Comparison of ENCODE assay signal across 7 cellular contexts in the genomic region with DNA sequence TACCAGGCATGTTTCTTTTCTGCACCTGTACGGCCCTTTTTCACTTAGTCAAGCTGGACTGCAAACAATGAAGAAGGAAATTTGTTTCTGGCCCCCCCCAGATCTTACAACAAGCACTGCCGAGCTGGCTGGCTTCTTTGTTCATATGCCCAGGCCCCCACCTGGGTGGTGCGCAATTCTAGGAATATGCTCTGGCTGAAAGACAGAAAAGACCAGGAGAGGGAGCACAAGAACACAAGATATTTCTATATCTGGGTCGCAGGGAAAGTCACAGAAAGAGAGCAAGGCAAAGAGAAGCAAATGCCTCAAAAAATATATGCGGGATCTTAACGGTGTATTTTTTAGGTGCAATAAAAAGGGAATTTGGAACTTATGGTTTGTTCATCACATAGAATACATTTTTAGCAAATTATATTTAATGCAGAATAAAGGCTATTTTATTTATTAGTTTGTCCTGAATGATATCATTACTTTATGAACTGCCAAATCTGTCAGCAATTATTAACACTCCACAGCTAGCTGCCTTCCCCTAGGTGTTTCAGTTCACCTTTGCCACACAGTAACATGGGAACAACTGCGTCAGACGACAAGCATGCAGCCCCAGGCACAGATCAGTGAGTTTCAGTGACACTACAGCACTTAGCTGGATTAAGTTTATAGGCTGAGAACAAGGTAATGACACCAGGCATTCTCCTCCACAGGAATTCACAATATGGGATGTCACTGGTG.
DNase-seq lines count a peak whose midpoint lies in the region; ATAC-seq and TF ChIP-seq lines count a peak whose summit lies in the region.

No MANE protein-coding gene starts in this region.

- no CpG with 5 or more reads among the region's 8 CpGs for WGBS in neuronal stem cell (ENCODE audit: extremely low coverage in 2 of 2, insufficient read length in 2 of 2, insufficient replicate concordance in 1 of 2), 2 donors

- H4K8ac ChIP-seq in neuronal stem cell (ENCODE audit: low read depth, low read length): no peak overlapping the region

- ATAC-seq in HG03460 (IDR thresholded peaks at IDR 0.05; ENCODE audit: unreplicated experiment): no peak

- no peak overlapping the region for H3K18ac ChIP-seq in neuronal stem cell (ENCODE audit: low read length)

- no peak overlapping the region for H2BK120ac ChIP-seq in neuronal stem cell (ENCODE audit: low read depth, low read length)

- H3K4me2 ChIP-seq in neuronal stem cell (ENCODE audit: insufficient read depth, low read length, poor library complexity, severe bottlenecking): no peak overlapping the region

- no peak overlapping the region for H2AK5ac ChIP-seq in neuronal stem cell (ENCODE audit: low read depth, low read length)

- no peak overlapping the region for H2BK5ac ChIP-seq in neuronal stem cell (ENCODE audit: low read length)

- H3K4me3 ChIP-seq in fibroblast of mammary gland (ENCODE audit: control insufficient read depth, low read depth, low read length): no peak overlapping the region
- no peak overlapping the region for H3K4me3 ChIP-seq in neuronal stem cell (ENCODE audit: low read length in 2 of 2)

- H3K27ac ChIP-seq in neuronal stem cell (replicated peaks; ENCODE audit: low read length): no peak overlapping the region

- H3K79me1 ChIP-seq in neuronal stem cell (ENCODE audit: low read depth, low read length): no peaks in the 10 kb centered on the region

- no peak overlapping the region for H2BK15ac ChIP-seq in neuronal stem cell (ENCODE audit: low read length)

- no peaks in the 10 kb centered on the region for H3K9me3 ChIP-seq in neuronal stem cell (replicated peaks in 1 of 2; ENCODE audit: control insufficient read depth in 2 of 2, insufficient read depth in 1 of 2, low read depth in 1 of 2, low read length in 2 of 2)

- no peak overlapping the region for H3K14ac ChIP-seq in neuronal stem cell (ENCODE audit: low read length)

- no peak overlapping the region for H3K4ac ChIP-seq in neuronal stem cell (ENCODE audit: low read length)

- DNase-seq in GM03348 (ENCODE audit: low spot score) (peak; percentile 82), NCI-H1092 (lab: John Stamatoyannopoulos, UW) (peak; percentile 48), SKM-1 treated with dmso at 0.1 percent for 144 hours (lab: John Stamatoyannopoulos, UW; ENCODE audit: unreplicated experiment) (peak; percentile 62), fibroblast of mammary gland (ENCODE audit: low read depth) (peak; percentile 72), neuronal stem cell (ENCODE audit: low spot score) (peak; percentile 48), GOT3 (lab: John Stamatoyannopoulos, UW) (no peak)

- peak; percentile 61 for TF ChIP-seq CTCF in fibroblast of mammary gland (conservative IDR thresholded peaks at IDR 0.05; ENCODE audit: control insufficient read depth, insufficient read depth, low read depth, low read length)

- H4K91ac ChIP-seq in neuronal stem cell (ENCODE audit: low read depth, low read length, poor library complexity): no peak overlapping the region

- H2BK12ac ChIP-seq in neuronal stem cell (ENCODE audit: low read length): no peak overlapping the region

- no peaks in the 10 kb centered on the region for H3K27me3 ChIP-seq in neuronal stem cell (ENCODE audit: control insufficient read depth in 3 of 3, insufficient read depth in 3 of 3, low read depth in 1 of 3, low read length in 3 of 3)

- no peak overlapping the region for H2AFZ ChIP-seq in neuronal stem cell (ENCODE audit: low read length)

- peaks cover 0 to 2% of the 10 kb centered on the region in 2 donors for H3K4me1 ChIP-seq in neuronal stem cell (ENCODE audit: control insufficient read depth in 2 of 2, insufficient read depth in 1 of 2, low read depth in 1 of 2, low read length in 2 of 2)

- H3K23ac ChIP-seq in neuronal stem cell (ENCODE audit: low read depth, low read length, poor library complexity): no peak overlapping the region

- no peaks in the 10 kb centered on the region for H3K36me3 ChIP-seq in neuronal stem cell (replicated peaks in 1 of 2; ENCODE audit: control insufficient read depth in 2 of 2, insufficient read depth in 2 of 2, low read length in 2 of 2)

- no peak overlapping the region for H3K9ac ChIP-seq in neuronal stem cell (ENCODE audit: low read depth, low read length, poor library complexity)
